In genomic region chr3:58238830-58239229, GRCh38 we compare ENCODE assay signal across 9 cellular contexts. TPM values are rescaled to one million over a fixed set of nuclear protein-coding genes. Genes with fewer than 3 reads are reported as not detected.
A peak's percentile ranks its signal among the peaks of the same experiment; 100 is the strongest.
DNase-seq lines count a peak whose midpoint lies in the region; ATAC-seq and TF ChIP-seq lines count a peak whose summit lies in the region.
"Had no signal": no experiment of that assay in that cellular context is flagged by ENCODE, and none has a peak within 500 bp of the region (broad histone marks: within the 10 kb centered on the region; RNA-seq: fewer than 3 reads in every experiment).

No MANE protein-coding gene starts in this region.

- intact Hi-C loops in tibial artery (cut with DNase I; ENCODE audit: low total_unique reads) = loop anchor here (5.0 kb wide), 1 partner anchor 68 kb away; the partner anchor contains the start of genes HTD2 and RPP14

- no peak for ATAC-seq in activated T-cell treated with anti-CD3 and anti-CD28 coated beads, Interleukin-2, amount 50 U/mL, for 72 hours (replicated peaks in 1 of 2)
- ATAC-seq in lung (ENCODE audit: insufficient read depth, low FRiP score) (no peak), HG03457 (IDR thresholded peaks at IDR 0.05; ENCODE audit: unreplicated experiment) (no peak), HG02571 (IDR thresholded peaks at IDR 0.05; ENCODE audit: unreplicated experiment) (no peak)

- H3K27ac ChIP-seq in lung (ENCODE audit: low read depth in 1 of 2, low read length in 1 of 2) (no peak overlapping the region), tibial artery (peak overlapping the region in 1 of 2 donors; percentile 68)

- H3K27me3 Mint-ChIP-seq in activated T-cell treated with anti-CD3 and anti-CD28 coated beads, Interleukin-2, amount 50 U/mL, for 72 hours (ENCODE audit: low read depth) = peaks cover 9% of the 10 kb centered on the region

- H3K9me3 ChIP-seq in adipocyte (ENCODE audit: control insufficient read depth, low read length) (no peaks in the 10 kb centered on the region), lung (ENCODE audit: control insufficient read depth in 2 of 2, insufficient read depth in 1 of 2, low read length in 1 of 2) (peaks cover 0 to under 1% of the 10 kb centered on the region in 2 donors), tibial artery (no peaks in the 10 kb centered on the region)

- H3K27ac Mint-ChIP-seq in activated T-cell treated with anti-CD3 and anti-CD28 coated beads, Interleukin-2, amount 50 U/mL, for 72 hours = no peak overlapping the region

- DNase-seq in activated T-cell treated with anti-CD3 and anti-CD28 coated beads, Interleukin-2, amount 50 U/mL, for 72 hours = no peak
- DNase-seq in activated T-cell treated with anti-CD3 and anti-CD28 coated beads for 4 hours (no peak), adipocyte (ENCODE audit: low read depth) (no peak), lung (ENCODE audit: low spot score) (no peak), tibial artery (no peak), RPMI8226 (no peak)
- DNase-seq: foreskin melanocyte had no signal

- no peaks in the 10 kb centered on the region for H3K9me3 Mint-ChIP-seq in activated T-cell treated with anti-CD3 and anti-CD28 coated beads, Interleukin-2, amount 50 U/mL, for 72 hours

- H3K36me3 Mint-ChIP-seq in activated T-cell treated with anti-CD3 and anti-CD28 coated beads, Interleukin-2, amount 50 U/mL, for 72 hours (ENCODE audit: insufficient read depth in 2 of 2) = no peaks in the 10 kb centered on the region

- WGBS in lung, 2 donors = 71 to 79% methylated on average over 7 of the region's 7 CpGs

- peaks cover under 1% of the 10 kb centered on the region for H3K27me3 ChIP-seq in adipocyte (replicated peaks; ENCODE audit: control insufficient read depth, insufficient read depth, low read length)
- H3K27me3 ChIP-seq in lung (ENCODE audit: control insufficient read depth, insufficient read depth) = no peaks in the 10 kb centered on the region
- no peaks in the 10 kb centered on the region for H3K27me3 ChIP-seq in tibial artery

- H3K4me1 ChIP-seq in adipocyte (ENCODE audit: control insufficient read depth, insufficient read depth, low read length) = peaks cover 19% of the 10 kb centered on the region
- H3K4me1 ChIP-seq in lung (ENCODE audit: control insufficient read depth in 2 of 2, insufficient read depth in 2 of 2, low read length in 2 of 2) = peaks cover 0 to 5% of the 10 kb centered on the region in 2 donors
- H3K4me1 ChIP-seq in tibial artery = peaks cover 5 to 18% (median 11%) of the 10 kb centered on the region in 4 donors

- H3K4me3 ChIP-seq in adipocyte (ENCODE audit: low read length) (peak overlapping the region; percentile 94), lung (peak overlapping the region; percentile 76), tibial artery (peak overlapping the region; percentile 72 to 83)

- H3K9ac ChIP-seq in adipocyte (ENCODE audit: low read length) = no peak overlapping the region

- H3K4me1 Mint-ChIP-seq in activated T-cell treated with anti-CD3 and anti-CD28 coated beads, Interleukin-2, amount 50 U/mL, for 72 hours (ENCODE audit: low read depth) = peaks cover 26% of the 10 kb centered on the region

- TF ChIP-seq CTCF in lung (IDR thresholded peaks at IDR 0.05; ENCODE audit: control extremely low read depth, extremely low read depth) = no peak
- TF ChIP-seq CTCF in tibial artery (IDR thresholded peaks at IDR 0.05) = no peak

- H3K4me3 Mint-ChIP-seq in activated T-cell treated with anti-CD3 and anti-CD28 coated beads, Interleukin-2, amount 50 U/mL, for 72 hours = peak overlapping the region; percentile 92 to 94

- H3K36me3 ChIP-seq in adipocyte (ENCODE audit: control insufficient read depth, insufficient read depth, low read length, severe bottlenecking) (no peaks in the 10 kb centered on the region), lung (ENCODE audit: control insufficient read depth in 2 of 2, insufficient read depth in 2 of 2, low read length in 2 of 2) (no peaks in the 10 kb centered on the region), tibial artery (no peaks in the 10 kb centered on the region)

RNA-seq across cellular contexts. Expression of gene ABHD6, which starts 1.2 kb away (rescaled TPM):
- total RNA-seq in activated T-cell treated with anti-CD3 and anti-CD28 coated beads, Interleukin-2, amount 50 U/mL, for 72 hours = 1 to 10 TPM; 4.1 to 7.3 TPM
- total RNA-seq in lung = 10 to 100 TPM; 11.7 to 14.1 TPM
- 1 to 10 TPM; 5.2 to 9.7 TPM for polyA plus RNA-seq in lung

RNA-seq across cellular contexts. Expression of gene DNASE1L3, which starts 28.1 kb away (rescaled TPM):
- total RNA-seq in activated T-cell treated with anti-CD3 and anti-CD28 coated beads, Interleukin-2, amount 50 U/mL, for 72 hours = not detected
- 1 to 10 TPM; 1.2 to 2.2 TPM for total RNA-seq in lung
- polyA plus RNA-seq in lung = 10 to 100 TPM in 1 of 2 donors, 1 to 10 TPM in 1; 2.5 to 10.7 TPM
